13 cellular contexts compared by ENCODE assay signal in the genomic region with DNA sequence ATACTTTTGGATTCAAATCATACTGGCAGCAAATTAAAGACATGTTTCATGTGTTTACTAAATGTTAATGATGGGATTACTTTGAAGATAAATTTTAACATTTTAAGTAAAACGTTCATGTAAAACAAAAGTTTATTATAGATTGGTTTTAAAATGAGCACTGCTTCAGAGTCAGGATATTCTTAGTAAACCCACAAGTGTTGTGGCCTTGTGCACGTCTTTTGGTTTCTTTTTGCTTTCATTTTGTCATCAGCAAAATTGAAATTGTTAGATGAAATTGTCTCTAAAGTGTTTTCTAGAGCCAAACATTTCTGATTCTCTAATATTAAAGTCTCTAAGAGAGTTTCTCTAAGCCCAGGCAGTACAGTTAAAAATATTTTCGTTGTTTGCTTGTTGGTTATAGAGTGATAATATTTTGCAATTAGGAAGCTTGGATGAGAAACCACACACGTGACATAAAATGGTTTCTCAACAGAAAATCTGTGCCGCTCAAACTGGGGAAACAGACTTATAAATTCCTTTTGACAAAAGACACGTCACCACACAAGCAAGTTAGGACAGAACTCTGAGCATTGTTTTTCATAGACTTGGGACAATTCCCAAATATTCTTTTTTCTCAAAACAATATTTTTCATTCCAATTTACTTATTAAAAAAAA.
DNase-seq lines count a peak whose midpoint lies in the region; ATAC-seq and TF ChIP-seq lines count a peak whose summit lies in the region.
"Had no signal": no experiment of that assay in that cellular context is flagged by ENCODE, and none has a peak within 500 bp of the region (broad histone marks: within the 10 kb centered on the region; RNA-seq: fewer than 3 reads in every experiment).

No MANE protein-coding gene starts in this region.

- no peaks in the 10 kb centered on the region for H3K9me3 ChIP-seq in breast epithelium
- H3K9me3 ChIP-seq in lower lobe of right lung, result no peaks in the 10 kb centered on the region
- no peaks in the 10 kb centered on the region for H3K9me3 ChIP-seq in upper lobe of right lung
- H3K9me3 ChIP-seq: testis had no signal

- H3K4me3 ChIP-seq in breast epithelium (peak overlapping the region in 2 of 3 donors; percentile 7 to 46), lower lobe of right lung (no peak overlapping the region), upper lobe of right lung (peak overlapping the region; percentile 21)
- H3K4me3 ChIP-seq: testis had no signal

- peaks cover 3 to 6% of the 10 kb centered on the region in 2 donors for H3K4me1 ChIP-seq in breast epithelium
- peaks cover 12% of the 10 kb centered on the region for H3K4me1 ChIP-seq in lower lobe of right lung
- H3K4me1 ChIP-seq in upper lobe of right lung, result peaks cover 13% of the 10 kb centered on the region

- no peak for ATAC-seq in activated naive CD8-positive, alpha-beta T cell treated with anti-CD3 and anti-CD28 coated beads, Interleukin-2, amount 10 ng/mL, durations not matched to agents 7 days and 5 days (ENCODE audit: low read depth)
- no peak for ATAC-seq in lower lobe of right lung
- no peak for ATAC-seq in upper lobe of right lung
- ATAC-seq: activated T-cell treated with anti-CD3 and anti-CD28 coated beads, Interleukin-2, amount 50 U/mL, for 4 hours had no signal

- intact Hi-C loops in breast epithelium (cut with DNase I; ENCODE audit: low total_unique reads) (no loop called here), lower lobe of right lung (cut with DNase I) (no loop called here), upper lobe of right lung (cut with DNase I) (no loop called here)

- H3K4me1 Mint-ChIP-seq in activated naive CD8-positive, alpha-beta T cell treated with anti-CD3 and anti-CD28 coated beads, Interleukin-2, amount 10 ng/mL, durations not matched to agents 7 days and 5 days, result peaks cover 13% of the 10 kb centered on the region
- H3K4me1 Mint-ChIP-seq in activated naive CD8-positive, alpha-beta T cell treated with anti-CD3 and anti-CD28 coated beads for 36 hours, result peaks cover 8% of the 10 kb centered on the region

- H3K27ac ChIP-seq in breast epithelium, result peak overlapping the region; percentile 80 to 86
- H3K27ac ChIP-seq in lower lobe of right lung, result peak overlapping the region; percentile 25
- no peak overlapping the region for H3K27ac ChIP-seq in upper lobe of right lung

- no peak for TF ChIP-seq POLR2A in breast epithelium (IDR thresholded peaks at IDR 0.05)

- no peaks in the 10 kb centered on the region for H3K9me3 Mint-ChIP-seq in activated naive CD8-positive, alpha-beta T cell treated with anti-CD3 and anti-CD28 coated beads, Interleukin-2, amount 10 ng/mL, durations not matched to agents 7 days and 5 days
- no peaks in the 10 kb centered on the region for H3K9me3 Mint-ChIP-seq in activated naive CD8-positive, alpha-beta T cell treated with anti-CD3 and anti-CD28 coated beads for 36 hours
- H3K9me3 Mint-ChIP-seq: activated T-cell treated with anti-CD3 and anti-CD28 coated beads, Interleukin-2, amount 50 U/mL, for 4 hours had no signal

- no peaks in the 10 kb centered on the region for H3K27me3 ChIP-seq in breast epithelium
- H3K27me3 ChIP-seq in lower lobe of right lung (ENCODE audit: low read depth), result no peaks in the 10 kb centered on the region
- no peaks in the 10 kb centered on the region for H3K27me3 ChIP-seq in upper lobe of right lung
- H3K27me3 ChIP-seq: testis had no signal

- H3K4me3 Mint-ChIP-seq in activated naive CD8-positive, alpha-beta T cell treated with anti-CD3 and anti-CD28 coated beads, Interleukin-2, amount 10 ng/mL, durations not matched to agents 7 days and 5 days, result peak overlapping the region; percentile 43
- H3K4me3 Mint-ChIP-seq in activated naive CD8-positive, alpha-beta T cell treated with anti-CD3 and anti-CD28 coated beads for 36 hours, result no peak overlapping the region
- H3K4me3 Mint-ChIP-seq: activated T-cell treated with anti-CD3 and anti-CD28 coated beads, Interleukin-2, amount 50 U/mL, for 4 hours had no signal

- POLR2A ChIA-PET in activated naive CD8-positive, alpha-beta T cell treated with anti-CD3 and anti-CD28 coated beads, Interleukin-2, amount 10 ng/mL, durations not matched to agents 7 days and 5 days (lab: Charles Lee), result no interaction called here

- no peaks in the 10 kb centered on the region for H3K36me3 Mint-ChIP-seq in activated naive CD8-positive, alpha-beta T cell treated with anti-CD3 and anti-CD28 coated beads, Interleukin-2, amount 10 ng/mL, durations not matched to agents 7 days and 5 days
- no peaks in the 10 kb centered on the region for H3K36me3 Mint-ChIP-seq in activated naive CD8-positive, alpha-beta T cell treated with anti-CD3 and anti-CD28 coated beads for 36 hours

- peaks cover 44% of the 10 kb centered on the region for H3K27me3 Mint-ChIP-seq in activated naive CD8-positive, alpha-beta T cell treated with anti-CD3 and anti-CD28 coated beads, Interleukin-2, amount 10 ng/mL, durations not matched to agents 7 days and 5 days
- H3K27me3 Mint-ChIP-seq in activated naive CD8-positive, alpha-beta T cell treated with anti-CD3 and anti-CD28 coated beads for 36 hours, result peaks cover 34% of the 10 kb centered on the region

- no peak for DNase-seq in activated naive CD8-positive, alpha-beta T cell treated with anti-CD3 and anti-CD28 coated beads, Interleukin-2, amount 10 ng/mL, durations not matched to agents 7 days and 5 days
- no peak for DNase-seq in activated naive CD8-positive, alpha-beta T cell treated with anti-CD3 and anti-CD28 coated beads for 36 hours
- DNase-seq in breast epithelium (ENCODE audit: low spot score in 2 of 2) (no peak), lower lobe of right lung (no peak), upper lobe of right lung (no peak), islet precursor cell (no peak), D341Med (ENCODE audit: low spot score) (no peak), T1000 (lab: John Stamatoyannopoulos, UW) (no peak)
- DNase-seq: activated T-cell treated with anti-CD3 and anti-CD28 coated beads, Interleukin-2, amount 50 U/mL, for 4 hours; Kasumi-1; NCI-H2171; retina; testis had no signal

- H3K36me3 ChIP-seq in breast epithelium (no peaks in the 10 kb centered on the region), lower lobe of right lung (no peaks in the 10 kb centered on the region), upper lobe of right lung (no peaks in the 10 kb centered on the region)

- peak overlapping the region; percentile 62 for H3K27ac Mint-ChIP-seq in activated naive CD8-positive, alpha-beta T cell treated with anti-CD3 and anti-CD28 coated beads, Interleukin-2, amount 10 ng/mL, durations not matched to agents 7 days and 5 days
- no peak overlapping the region for H3K27ac Mint-ChIP-seq in activated naive CD8-positive, alpha-beta T cell treated with anti-CD3 and anti-CD28 coated beads for 36 hours

- TF ChIP-seq CTCF in breast epithelium (IDR thresholded peaks at IDR 0.05) (no peak), lower lobe of right lung (IDR thresholded peaks at IDR 0.05) (no peak), upper lobe of right lung (IDR thresholded peaks at IDR 0.05) (no peak)
